In the genomic region with DNA sequence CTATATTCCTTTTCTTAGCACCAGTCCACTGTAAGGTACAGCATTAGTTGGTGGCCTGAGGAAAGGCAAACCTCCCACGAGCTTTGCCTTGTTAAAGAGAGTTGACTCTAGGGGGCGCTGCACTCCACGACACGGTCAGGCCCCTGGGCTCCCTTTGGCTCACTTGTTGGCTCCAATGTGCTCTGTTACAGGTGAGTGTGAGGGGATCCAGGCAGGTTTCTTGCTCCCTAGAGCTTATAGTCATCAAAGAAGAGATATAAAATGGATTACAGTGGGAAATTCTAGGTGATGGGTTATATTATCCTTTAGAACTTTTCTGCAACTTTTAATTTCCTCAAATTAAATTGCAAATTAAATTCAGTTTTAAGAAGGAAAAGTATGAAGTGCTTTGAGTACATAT, we compare ENCODE assay signal across 8 cellular contexts. TPM values are rescaled to one million over a fixed set of nuclear protein-coding genes. Genes with fewer than 3 reads are reported as not detected.
DNase-seq lines count a peak whose midpoint lies in the region; ATAC-seq, FAIRE-seq and TF ChIP-seq lines count a peak whose summit lies in the region.

No MANE protein-coding gene starts in this region.

- H3K27ac Mint-ChIP-seq in CD14-positive monocyte: no peak overlapping the region

- H3K9me3 Mint-ChIP-seq in CD14-positive monocyte: no peaks in the 10 kb centered on the region

- peaks cover 0 to 7% (median 5%) of the 10 kb centered on the region in 3 donors for H3K27me3 Mint-ChIP-seq in CD14-positive monocyte (ENCODE audit: low read depth in 3 of 3)

- H3K36me3 Mint-ChIP-seq in CD14-positive monocyte: no peaks in the 10 kb centered on the region

- peak; percentile 62 for DNase-seq in CD14-positive monocyte (ENCODE audit: low spot score)
- peak; percentile 80 for DNase-seq in H54 (ENCODE audit: insufficient read length, low spot score)
- DNase-seq in NCI-H226: peak; percentile 51
- DNase-seq in activated CD4-positive, CD25-positive, alpha-beta regulatory T cell (lab: John Stamatoyannopoulos, UW): peak; percentile 61 to 73 (median 66)
- peak in 58 of 61 donors; percentile 13 to 87 (median 50) for DNase-seq in caudate nucleus (lab: John Stamatoyannopoulos, UW)
- DNase-seq in kidney epithelial cell (ENCODE audit: low read depth): peak; percentile 39
- peak; percentile 73 for DNase-seq in stimulated activated CD4-positive, alpha-beta T cell treated with anti-CD3 and anti-CD28 coated beads, Interleukin-2, amount 100 ng/mL, for 4 hours (ENCODE audit: low read depth)

- intact Hi-C loops in CD14-positive monocyte (cut with micrococcal nuclease): loop anchor here (2.0 to 10.0 kb wide), 5 partner anchors 142 to 340 kb away; no protein-coding TSS in a partner anchor

- no peak overlapping the region for H3K4me3 ChIP-seq in kidney epithelial cell (ENCODE audit: low read depth, low read length)

- TF ChIP-seq CTCF in CD14-positive monocyte (IDR thresholded peaks at IDR 0.05): peak; percentile 87
- peak; percentile 88 for TF ChIP-seq CTCF in kidney epithelial cell (IDR thresholded peaks at IDR 0.05; ENCODE audit: insufficient read depth, low read length, poor library complexity, severe bottlenecking)

- H3K36me3 ChIP-seq in kidney epithelial cell (ENCODE audit: control insufficient read depth, insufficient read depth, low read length): no peaks in the 10 kb centered on the region

- peaks cover 11% of the 10 kb centered on the region for H3K4me1 Mint-ChIP-seq in CD14-positive monocyte

- no peak for TF ChIP-seq POLR2A in H54 (IDR thresholded peaks at IDR 0.05; ENCODE audit: low read depth, low read length)

- FAIRE-seq in H54 (lab: Jason Lieb, UNC): peak; percentile 67

- no peak overlapping the region for H3K27ac ChIP-seq in caudate nucleus (ENCODE audit: low read depth, low read length)

- no peaks in the 10 kb centered on the region for H3K27me3 ChIP-seq in kidney epithelial cell (ENCODE audit: control insufficient read depth, insufficient read depth, low read length)

- H3K4me3 Mint-ChIP-seq in CD14-positive monocyte: no peak overlapping the region

- ATAC-seq in HG02885 (IDR thresholded peaks at IDR 0.05; ENCODE audit: poor library complexity, unreplicated experiment): no peak

RNA-seq across cellular contexts. Expression of a gene that starts 3.7 kb away (rescaled TPM):
- polyA plus RNA-seq in CD14-positive monocyte: not detected
- under 0.01 TPM in 1 of 2 replicates, not detected in the other for total RNA-seq in kidney epithelial cell

RNA-seq across cellular contexts. Expression of a gene that starts 4.3 kb away (rescaled TPM):
- polyA plus RNA-seq in CD14-positive monocyte: under 1 TPM; 0.55 to 0.99 TPM
- 40.4 and 46.8 TPM in 2 replicates for total RNA-seq in kidney epithelial cell
